25 cellular contexts compared by ENCODE assay signal in the genomic region with DNA sequence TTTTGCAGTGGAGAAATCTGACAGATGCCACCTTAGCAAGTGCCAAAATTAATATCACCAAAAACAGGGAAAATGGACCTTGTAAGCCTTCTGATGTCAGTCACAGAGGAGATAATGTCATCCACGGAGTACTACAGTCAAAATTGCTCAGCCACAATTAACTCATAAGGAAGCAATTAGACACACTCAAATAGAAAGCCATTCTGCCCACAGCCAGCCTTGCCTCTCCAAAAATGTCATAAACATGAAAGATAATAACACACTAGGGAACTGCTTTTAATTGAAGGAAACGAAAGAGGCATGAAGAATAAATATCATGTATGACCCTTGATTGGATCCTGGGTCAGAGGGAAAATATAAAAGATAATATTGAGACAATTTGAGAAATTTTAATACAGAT.
"Had no signal": no experiment of that assay in that cellular context is flagged by ENCODE, and none has a peak within 500 bp of the region (broad histone marks: within the 10 kb centered on the region; RNA-seq: fewer than 3 reads in every experiment).

No MANE protein-coding gene starts in this region.

- ATAC-seq: left colon; left ventricle myocardium superior; natural killer cell; psoas muscle; right cardiac atrium; stimulated activated effector memory CD8-positive, alpha-beta T cell treated with anti-CD3 and anti-CD28 coated beads, Interleukin-12 subunit alpha, Interleukin-12 subunit beta, amount 100 ng/mL, for 72 hours had no signal

- FAIRE-seq: frontal cortex had no signal

- H3K4me3 ChIP-seq: dorsolateral prefrontal cortex, lung, ovary, psoas muscle, sigmoid colon, stomach, thyroid gland, vagina had no signal

- H3K36me3 ChIP-seq: ovary, sigmoid colon, stomach, thyroid gland, vagina had no signal

- DNase-seq: dorsolateral prefrontal cortex; effector CD4-positive, alpha-beta T cell; hypothalamus; immature natural killer cell; islet precursor cell; kidney glomerular epithelial cell; left colon; left ventricle myocardium superior; natural killer cell; occipital lobe; ovary; posterior cingulate gyrus; psoas muscle; right cardiac atrium; sigmoid colon; stimulated activated CD4-positive, alpha-beta T cell treated with anti-CD3 and anti-CD28 coated beads, Interleukin-2, amount 100 ng/mL, for 24 hours; stimulated activated CD4-positive, alpha-beta T cell treated with anti-CD3 and anti-CD28 coated beads, Interleukin-4, amount 100 ng/mL, for 24 hours; stimulated activated naive CD4-positive, alpha-beta T cell treated with Interleukin-2 at 50 U/mL for 16 hours; stomach; thyroid gland; trophoblast cell had no signal

- H3K9me3 ChIP-seq: ovary, psoas muscle, sigmoid colon, stomach, thyroid gland, vagina had no signal

- H3K27ac ChIP-seq: dorsolateral prefrontal cortex, ovary, psoas muscle, sigmoid colon, stomach, thyroid gland, vagina had no signal

- H3K27me3 ChIP-seq: dorsolateral prefrontal cortex, ovary, sigmoid colon, stomach, thyroid gland, vagina had no signal

- H3K4me1 ChIP-seq: psoas muscle, sigmoid colon, stomach, thyroid gland, vagina had no signal
